In genomic region chr15:77851086-77851485, GRCh38 we compare ENCODE assay signal across 18 cellular contexts.
DNase-seq lines count a peak whose midpoint lies in the region; ATAC-seq, FAIRE-seq and TF ChIP-seq lines count a peak whose summit lies in the region.
"Had no signal": no experiment of that assay in that cellular context is flagged by ENCODE, and none has a peak within 500 bp of the region (broad histone marks: within the 10 kb centered on the region; RNA-seq: fewer than 3 reads in every experiment).

No MANE protein-coding gene starts in this region.

- no peak overlapping the region for H3K4me3 ChIP-seq in BLaER1 treated with 17β-estradiol and CSF1 and Interleukin-3, amounts not matched to agents 10 nM and 100 nM
- H3K4me3 ChIP-seq in OCI-LY3 (ENCODE audit: low read length) = peak overlapping the region; percentile 33
- no peak overlapping the region for H3K4me3 ChIP-seq in HepG2 (replicated peaks in 1 of 3; ENCODE audit: insufficient read depth in 1 of 3, low read depth in 2 of 3, low read length in 3 of 3)
- H3K4me3 ChIP-seq in spleen = no peak overlapping the region
- H3K4me3 ChIP-seq in gastroesophageal sphincter = no peak overlapping the region
- H3K4me3 ChIP-seq: GM12878, GM23248, MG63 had no signal

- H3K9me3 ChIP-seq in BLaER1 treated with 17β-estradiol and CSF1 and Interleukin-3, amounts not matched to agents 10 nM and 100 nM (replicated peaks in 1 of 11) = peaks cover 16 to 45% (median 26%) of the 10 kb centered on the region in 11 experiments; a peak in 21 of 22 replicates
- H3K9me3 ChIP-seq in OCI-LY3 (ENCODE audit: insufficient read depth, low read length) (peaks cover 20% of the 10 kb centered on the region), HepG2 (ENCODE audit: low read length) (no peaks in the 10 kb centered on the region), spleen (peaks cover 0 to 18% (median 11%) of the 10 kb centered on the region in 8 donors), gastroesophageal sphincter (peaks cover 0 to 31% (median 0%) of the 10 kb centered on the region in 3 donors)
- H3K9me3 ChIP-seq: Caco-2 had no signal

- peak overlapping the region in 6 of 11 experiments; percentile 11 to 31 (median 20); a peak in 5 of 22 replicates for H3K4me2 ChIP-seq in BLaER1 treated with 17β-estradiol and CSF1 and Interleukin-3, amounts not matched to agents 10 nM and 100 nM
- H3K4me2 ChIP-seq in OCI-LY3 (ENCODE audit: low read length) = peak overlapping the region; percentile 70
- no peak overlapping the region for H3K4me2 ChIP-seq in HepG2 (ENCODE audit: low read depth, low read length)

- H4K20me1 ChIP-seq in BLaER1 treated with 17β-estradiol and CSF1 and Interleukin-3, amounts not matched to agents 10 nM and 100 nM = no peaks in the 10 kb centered on the region
- H4K20me1 ChIP-seq in OCI-LY3 (ENCODE audit: insufficient read depth, low read length) (no peaks in the 10 kb centered on the region), HepG2 (ENCODE audit: insufficient read depth, low read length) (no peaks in the 10 kb centered on the region)

- no peak for TF ChIP-seq EP300 in HepG2 (IDR thresholded peaks at IDR 0.05; ENCODE audit: low read depth in 2 of 2, low read length in 2 of 2)
- TF ChIP-seq EP300 in HepG2 (CRISPR knock-in tag; IDR thresholded peaks at IDR 0.05; ENCODE audit: borderline replicate concordance) = no peak
- TF ChIP-seq EP300 in gastroesophageal sphincter (IDR thresholded peaks at IDR 0.05) = no peak

- 33% methylated on average over 5 of the region's 7 CpGs for WGBS in HepG2 (ENCODE audit: low lambda C conversion rate)
- 65 to 73% (median 70%) methylated on average over 5 to 7 of the region's 7 CpGs for WGBS in spleen, 5 donors
- 57 to 89% methylated on average over 2 to 3 of the region's 7 CpGs for whole genome bisulfite sequencing in gastroesophageal sphincter (ENCODE audit: low coverage in 1 of 2), 2 donors

- FAIRE-seq in HepG2 (lab: Jason Lieb, UNC) = no peak
- FAIRE-seq: GM12878 had no signal

- H3K27ac ChIP-seq in BLaER1 treated with 17β-estradiol and CSF1 and Interleukin-3, amounts not matched to agents 10 nM and 100 nM = no peak overlapping the region
- peak overlapping the region; percentile 50 for H3K27ac ChIP-seq in OCI-LY3 (ENCODE audit: low read length)
- H3K27ac ChIP-seq in HepG2 (ENCODE audit: extremely low read length, insufficient read depth, low read length) = no peak overlapping the region
- H3K27ac ChIP-seq in spleen = no peak overlapping the region
- no peak overlapping the region for H3K27ac ChIP-seq in gastroesophageal sphincter
- H3K27ac ChIP-seq: GM23248 had no signal

- H3K4me1 ChIP-seq in BLaER1 treated with 17β-estradiol and CSF1 and Interleukin-3, amounts not matched to agents 10 nM and 100 nM = peaks cover 0 to 17% (median 11%) of the 10 kb centered on the region in 10 experiments; a peak in 10 of 20 replicates
- peaks cover 31% of the 10 kb centered on the region for H3K4me1 ChIP-seq in OCI-LY3 (ENCODE audit: low read length)
- no peaks in the 10 kb centered on the region for H3K4me1 ChIP-seq in HepG2 (ENCODE audit: insufficient read depth, low read length)
- no peaks in the 10 kb centered on the region for H3K4me1 ChIP-seq in spleen
- H3K4me1 ChIP-seq in gastroesophageal sphincter = no peaks in the 10 kb centered on the region

- in situ Hi-C loops in HepG2 (cut with HindIII; ENCODE audit: extremely low pct_ligation_motif_present, low pct_unique_long_range_greater_than_20kb) = no loop called here

- H2AFZ ChIP-seq in OCI-LY3 (ENCODE audit: low read depth, low read length) = 0 out of 2 replicates have a peak overlapping the region, but pooled peaks have one; percentile 42
- no peak overlapping the region for H2AFZ ChIP-seq in HepG2 (ENCODE audit: low read length)
- H2AFZ ChIP-seq: GM23248 had no signal

- H3K36me3 ChIP-seq in BLaER1 treated with 17β-estradiol and CSF1 and Interleukin-3, amounts not matched to agents 10 nM and 100 nM = no peaks in the 10 kb centered on the region
- H3K36me3 ChIP-seq in OCI-LY3 (replicated peaks; ENCODE audit: low read depth, low read length) (peaks cover 16% of the 10 kb centered on the region), HepG2 (replicated peaks in 1 of 2; ENCODE audit: control insufficient read depth in 1 of 2, insufficient read depth in 2 of 2, low read length in 2 of 2) (no peaks in the 10 kb centered on the region), spleen (no peaks in the 10 kb centered on the region), gastroesophageal sphincter (no peaks in the 10 kb centered on the region)
- H3K36me3 ChIP-seq: MG63 had no signal

- no TSS peak for BruUV-seq in HepG2 (replicated peaks; lab: Mats Ljungman, UMichigan)

- H3K27me3 ChIP-seq in BLaER1 treated with 17β-estradiol and CSF1 and Interleukin-3, amounts not matched to agents 10 nM and 100 nM = no peaks in the 10 kb centered on the region
- H3K27me3 ChIP-seq in OCI-LY3 (ENCODE audit: low read depth, low read length) (peaks cover 10% of the 10 kb centered on the region; the same call in 1 of the 2 replicates), HepG2 (ENCODE audit: control insufficient read depth in 1 of 2, insufficient read depth in 2 of 2, low read length in 2 of 2) (peaks cover 0 to 31% of the 10 kb centered on the region in 2 experiments; a peak in 2 of 5 replicates), spleen (replicated peaks in 1 of 7) (peaks cover 0 to 42% (median 0%) of the 10 kb centered on the region in 7 donors), gastroesophageal sphincter (peaks cover 45% of the 10 kb centered on the region)

- H3K79me2 ChIP-seq in OCI-LY3 (ENCODE audit: low read length) = no peaks in the 10 kb centered on the region
- H3K79me2 ChIP-seq in HepG2 (ENCODE audit: insufficient read depth, low read length) = no peaks in the 10 kb centered on the region

- DNase-seq in HepG2 (ENCODE audit: low spot score) = no peak
- DNase-seq in spleen = peak; percentile 28
- DNase-seq: Caco-2; CD4-positive, alpha-beta memory T cell; DND-41; GM23248; HCEC 1CT; NCI-H2081 treated with DMSO at 0.1 percent for 48 hours; NCI-H526 treated with DMSO at 0.1 percent for 48 hours; PC-3; SHP77 had no signal

- TF ChIP-seq RAD21 in HepG2 (CRISPR knock-in tag; IDR thresholded peaks at IDR 0.05) = no peak

- CTCF ChIA-PET in HepG2 (lab: Yijun Ruan, JAX; ENCODE audit: low intra/inter-chr PET ratio, low total read pairs) = no interaction called here

- intact Hi-C loops in HepG2 (cut with micrococcal nuclease; ENCODE audit: unreplicated experiment) (no loop called here), spleen (cut with DNase I; ENCODE audit: low total_unique reads) (no loop called here)

- ATAC-seq in HepG2 = no peak
- ATAC-seq in gastroesophageal sphincter = no peak
- no peak for ATAC-seq in GM18505 (IDR thresholded peaks at IDR 0.05; ENCODE audit: unreplicated experiment)
- ATAC-seq in GM18868 (IDR thresholded peaks at IDR 0.05; ENCODE audit: unreplicated experiment) = no peak
- ATAC-seq: PC-3 had no signal

- no peak for TF ChIP-seq POLR2A in HepG2 (IDR thresholded peaks at IDR 0.05; ENCODE audit: insufficient read depth in 1 of 2, low read depth in 2 of 2, low read length in 2 of 2)
- no peak for TF ChIP-seq POLR2A in spleen (IDR thresholded peaks at IDR 0.05)
- no peak for TF ChIP-seq POLR2A in gastroesophageal sphincter (IDR thresholded peaks at IDR 0.05)
- no peak for TF ChIP-seq POLR2A in GM18505 (IDR thresholded peaks at IDR 0.05; ENCODE audit: borderline replicate concordance, extremely low read depth, insufficient read depth, insufficient read length)

- POLR2A ChIA-PET in HepG2 (lab: Yijun Ruan, JAX) = no interaction called here

- no peak overlapping the region for H3K9ac ChIP-seq in BLaER1 treated with 17β-estradiol and CSF1 and Interleukin-3, amounts not matched to agents 10 nM and 100 nM
- peak overlapping the region; percentile 28; the same call in 1 of the 2 replicates for H3K9ac ChIP-seq in OCI-LY3 (ENCODE audit: low read length)
- H3K9ac ChIP-seq in HepG2 (ENCODE audit: insufficient read depth, low read depth, low read length) = no peak overlapping the region
- H3K9ac ChIP-seq: GM23248 had no signal

- TF ChIP-seq CTCF in OCI-LY3 (IDR thresholded peaks at IDR 0.05; ENCODE audit: low read depth, low read length) (no peak), HepG2 (CRISPR knock-in tag; IDR thresholded peaks at IDR 0.05) (no peak), spleen (IDR thresholded peaks at IDR 0.05 in 8 of 11, conservative IDR thresholded peaks at IDR 0.05 in 3 of 11) (no peak), gastroesophageal sphincter (IDR thresholded peaks at IDR 0.05) (no peak)

TF ChIP-seq in HepG2, 621 proteins besides CTCF, POLR2A, EP300 and RAD21 (continues in another document):
- TF ChIP-seq ZNF44 (CRISPR knock-in tag; IDR thresholded peaks at IDR 0.05) = no peak
- no peak for TF ChIP-seq POLR2G (IDR thresholded peaks at IDR 0.05; ENCODE audit: low read depth, low read length)
- no peak for TF ChIP-seq MTERF4 (CRISPR knock-in tag; IDR thresholded peaks at IDR 0.05)
- TF ChIP-seq USF2 (IDR thresholded peaks at IDR 0.05; ENCODE audit: low read depth, low read length) = peak; percentile 49
- no peak for TF ChIP-seq USF2 (CRISPR knock-in tag; IDR thresholded peaks at IDR 0.05; ENCODE audit: borderline replicate concordance)
- TF ChIP-seq NCOA5 (CRISPR knock-in tag; IDR thresholded peaks at IDR 0.05) = no peak
- no peak for TF ChIP-seq TEAD2 (CRISPR knock-in tag; IDR thresholded peaks at IDR 0.05)
- TF ChIP-seq NONO (IDR thresholded peaks at IDR 0.05) = no peak
- TF ChIP-seq NONO (CRISPR knock-in tag; conservative IDR thresholded peaks at IDR 0.05) = no peak
